ENCODE assay signal across 1 cellular context in genomic region chr16:9114842-9115241, GRCh38.
TF ChIP-seq lines count a peak whose summit lies in the region.

No MANE protein-coding gene starts in this region.

TF ChIP-seq in GM12878, 131 proteins besides CTCF, POLR2A, EP300 and RAD21 (continued from another document):
- TF ChIP-seq CUX1 (IDR thresholded peaks at IDR 0.05; ENCODE audit: insufficient replicate concordance, low read depth, low read length) (no peak), KLF5 (IDR thresholded peaks at IDR 0.05; ENCODE audit: partially characterized antibody) (no peak), IKZF2 (IDR thresholded peaks at IDR 0.05) (no peak), KAT2A (conservative IDR thresholded peaks at IDR 0.05; ENCODE audit: control insufficient read depth, low read depth, low read length) (no peak), NR2C1 (IDR thresholded peaks at IDR 0.05) (no peak), RFX5 (IDR thresholded peaks at IDR 0.05; ENCODE audit: low read depth, low read length) (no peak), CBX3 (IDR thresholded peaks at IDR 0.05; ENCODE audit: borderline replicate concordance, low read depth) (no peak), BRCA1 (IDR thresholded peaks at IDR 0.05; ENCODE audit: low read depth, low read length) (no peak)
- TF ChIP-seq, protein P1, sequence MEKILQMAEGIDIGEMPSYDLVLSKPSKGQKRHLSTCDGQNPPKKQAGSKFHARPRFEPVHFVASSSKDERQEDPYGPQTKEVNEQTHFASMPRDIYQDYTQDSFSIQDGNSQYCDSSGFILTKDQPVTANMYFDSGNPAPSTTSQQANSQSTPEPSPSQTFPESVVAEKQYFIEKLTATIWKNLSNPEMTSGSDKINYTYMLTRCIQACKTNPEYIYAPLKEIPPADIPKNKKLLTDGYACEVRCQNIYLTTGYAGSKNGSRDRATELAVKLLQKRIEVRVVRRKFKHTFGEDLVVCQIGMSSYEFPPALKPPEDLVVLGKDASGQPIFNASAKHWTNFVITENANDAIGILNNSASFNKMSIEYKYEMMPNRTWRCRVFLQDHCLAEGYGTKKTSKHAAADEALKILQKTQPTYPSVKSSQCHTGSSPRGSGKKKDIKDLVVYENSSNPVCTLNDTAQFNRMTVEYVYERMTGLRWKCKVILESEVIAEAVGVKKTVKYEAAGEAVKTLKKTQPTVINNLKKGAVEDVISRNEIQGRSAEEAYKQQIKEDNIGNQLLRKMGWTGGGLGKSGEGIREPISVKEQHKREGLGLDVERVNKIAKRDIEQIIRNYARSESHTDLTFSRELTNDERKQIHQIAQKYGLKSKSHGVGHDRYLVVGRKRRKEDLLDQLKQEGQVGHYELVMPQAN (conservative IDR thresholded peaks at IDR 0.05): no peak
- TF ChIP-seq, protein P2, sequence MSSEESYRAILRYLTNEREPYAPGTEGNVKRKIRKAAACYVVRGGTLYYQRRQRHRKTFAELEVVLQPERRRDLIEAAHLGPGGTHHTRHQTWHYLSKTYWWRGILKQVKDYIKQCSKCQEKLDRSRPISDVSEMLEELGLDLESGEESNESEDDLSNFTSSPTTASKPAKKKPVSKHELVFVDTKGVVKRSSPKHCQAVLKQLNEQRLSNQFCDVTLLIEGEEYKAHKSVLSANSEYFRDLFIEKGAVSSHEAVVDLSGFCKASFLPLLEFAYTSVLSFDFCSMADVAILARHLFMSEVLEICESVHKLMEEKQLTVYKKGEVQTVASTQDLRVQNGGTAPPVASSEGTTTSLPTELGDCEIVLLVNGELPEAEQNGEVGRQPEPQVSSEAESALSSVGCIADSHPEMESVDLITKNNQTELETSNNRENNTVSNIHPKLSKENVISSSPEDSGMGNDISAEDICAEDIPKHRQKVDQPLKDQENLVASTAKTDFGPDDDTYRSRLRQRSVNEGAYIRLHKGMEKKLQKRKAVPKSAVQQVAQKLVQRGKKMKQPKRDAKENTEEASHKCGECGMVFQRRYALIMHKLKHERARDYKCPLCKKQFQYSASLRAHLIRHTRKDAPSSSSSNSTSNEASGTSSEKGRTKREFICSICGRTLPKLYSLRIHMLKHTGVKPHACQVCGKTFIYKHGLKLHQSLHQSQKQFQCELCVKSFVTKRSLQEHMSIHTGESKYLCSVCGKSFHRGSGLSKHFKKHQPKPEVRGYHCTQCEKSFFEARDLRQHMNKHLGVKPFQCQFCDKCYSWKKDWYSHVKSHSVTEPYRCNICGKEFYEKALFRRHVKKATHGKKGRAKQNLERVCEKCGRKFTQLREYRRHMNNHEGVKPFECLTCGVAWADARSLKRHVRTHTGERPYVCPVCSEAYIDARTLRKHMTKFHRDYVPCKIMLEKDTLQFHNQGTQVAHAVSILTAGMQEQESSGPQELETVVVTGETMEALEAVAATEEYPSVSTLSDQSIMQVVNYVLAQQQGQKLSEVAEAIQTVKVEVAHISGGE (CRISPR knock-in tag; IDR thresholded peaks at IDR 0.05): no peak
- TF ChIP-seq, protein P3, sequence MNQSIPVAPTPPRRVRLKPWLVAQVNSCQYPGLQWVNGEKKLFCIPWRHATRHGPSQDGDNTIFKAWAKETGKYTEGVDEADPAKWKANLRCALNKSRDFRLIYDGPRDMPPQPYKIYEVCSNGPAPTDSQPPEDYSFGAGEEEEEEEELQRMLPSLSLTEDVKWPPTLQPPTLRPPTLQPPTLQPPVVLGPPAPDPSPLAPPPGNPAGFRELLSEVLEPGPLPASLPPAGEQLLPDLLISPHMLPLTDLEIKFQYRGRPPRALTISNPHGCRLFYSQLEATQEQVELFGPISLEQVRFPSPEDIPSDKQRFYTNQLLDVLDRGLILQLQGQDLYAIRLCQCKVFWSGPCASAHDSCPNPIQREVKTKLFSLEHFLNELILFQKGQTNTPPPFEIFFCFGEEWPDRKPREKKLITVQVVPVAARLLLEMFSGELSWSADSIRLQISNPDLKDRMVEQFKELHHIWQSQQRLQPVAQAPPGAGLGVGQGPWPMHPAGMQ (IDR thresholded peaks at IDR 0.05; ENCODE audit: borderline replicate concordance): no peak
- TF ChIP-seq, protein P4, sequence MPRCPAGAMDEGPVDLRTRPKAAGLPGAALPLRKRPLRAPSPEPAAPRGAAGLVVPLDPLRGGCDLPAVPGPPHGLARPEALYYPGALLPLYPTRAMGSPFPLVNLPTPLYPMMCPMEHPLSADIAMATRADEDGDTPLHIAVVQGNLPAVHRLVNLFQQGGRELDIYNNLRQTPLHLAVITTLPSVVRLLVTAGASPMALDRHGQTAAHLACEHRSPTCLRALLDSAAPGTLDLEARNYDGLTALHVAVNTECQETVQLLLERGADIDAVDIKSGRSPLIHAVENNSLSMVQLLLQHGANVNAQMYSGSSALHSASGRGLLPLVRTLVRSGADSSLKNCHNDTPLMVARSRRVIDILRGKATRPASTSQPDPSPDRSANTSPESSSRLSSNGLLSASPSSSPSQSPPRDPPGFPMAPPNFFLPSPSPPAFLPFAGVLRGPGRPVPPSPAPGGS (IDR thresholded peaks at IDR 0.05; ENCODE audit: borderline replicate concordance, insufficient read depth, low read depth, low read length, poor library complexity, severe bottlenecking): no peak
- TF ChIP-seq, protein P5, sequence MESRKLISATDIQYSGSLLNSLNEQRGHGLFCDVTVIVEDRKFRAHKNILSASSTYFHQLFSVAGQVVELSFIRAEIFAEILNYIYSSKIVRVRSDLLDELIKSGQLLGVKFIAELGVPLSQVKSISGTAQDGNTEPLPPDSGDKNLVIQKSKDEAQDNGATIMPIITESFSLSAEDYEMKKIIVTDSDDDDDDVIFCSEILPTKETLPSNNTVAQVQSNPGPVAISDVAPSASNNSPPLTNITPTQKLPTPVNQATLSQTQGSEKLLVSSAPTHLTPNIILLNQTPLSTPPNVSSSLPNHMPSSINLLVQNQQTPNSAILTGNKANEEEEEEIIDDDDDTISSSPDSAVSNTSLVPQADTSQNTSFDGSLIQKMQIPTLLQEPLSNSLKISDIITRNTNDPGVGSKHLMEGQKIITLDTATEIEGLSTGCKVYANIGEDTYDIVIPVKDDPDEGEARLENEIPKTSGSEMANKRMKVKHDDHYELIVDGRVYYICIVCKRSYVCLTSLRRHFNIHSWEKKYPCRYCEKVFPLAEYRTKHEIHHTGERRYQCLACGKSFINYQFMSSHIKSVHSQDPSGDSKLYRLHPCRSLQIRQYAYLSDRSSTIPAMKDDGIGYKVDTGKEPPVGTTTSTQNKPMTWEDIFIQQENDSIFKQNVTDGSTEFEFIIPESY (IDR thresholded peaks at IDR 0.05): no peak
